In genomic region chr5:60522299-60522915, GRCh38 we compare ENCODE assay signal across 9 cellular contexts.
A peak's percentile ranks its signal among the peaks of the same experiment; 100 is the strongest.
DNase-seq lines count a peak whose midpoint lies in the region; ATAC-seq, FAIRE-seq and TF ChIP-seq lines count a peak whose summit lies in the region.
"Had no signal": no experiment of that assay in that cellular context is flagged by ENCODE, and none has a peak within 500 bp of the region (broad histone marks: within the 10 kb centered on the region; RNA-seq: fewer than 3 reads in every experiment).

No MANE protein-coding gene starts in this region.

- intact Hi-C loops in CD4-positive, alpha-beta T cell (cut with DNase I, micrococcal nuclease) = no loop called here

- ATAC-seq in GM21723 (IDR thresholded peaks at IDR 0.05; ENCODE audit: unreplicated experiment) = peak; percentile 82
- ATAC-seq in HG03575 (IDR thresholded peaks at IDR 0.05; ENCODE audit: extremely low read depth, insufficient number of reproducible peaks, low FRiP score, unreplicated experiment) = peak; percentile 82
- no peak for ATAC-seq in CD4-positive, alpha-beta T cell (ENCODE audit: poor library complexity)

- FAIRE-seq in GM18507 (lab: Jason Lieb, UNC) = no peak

- no peak overlapping the region for H3K27ac ChIP-seq in CD4-positive, alpha-beta T cell (ENCODE audit: low read depth, low read length)

- no peak for TF ChIP-seq CTCF in CD4-positive, alpha-beta T cell (IDR thresholded peaks at IDR 0.05)

- H3K4me3 Mint-ChIP-seq in CD4-positive, alpha-beta T cell = no peak overlapping the region

- H3K27me3 ChIP-seq in CD4-positive, alpha-beta T cell (ENCODE audit: control insufficient read depth, insufficient read depth, low read length) = no peaks in the 10 kb centered on the region

- CTCF ChIA-PET in CD4-positive, alpha-beta T cell (lab: Charles Lee) = no interaction called here

- H3K27ac Mint-ChIP-seq in CD4-positive, alpha-beta T cell = no peak overlapping the region

- POLR2A ChIA-PET in CD4-positive, alpha-beta T cell (lab: Charles Lee) = no interaction called here

- H3K36me3 Mint-ChIP-seq in CD4-positive, alpha-beta T cell (ENCODE audit: low read depth) = no peaks in the 10 kb centered on the region

- peak; percentile 20 for DNase-seq in GM18507 (ENCODE audit: extremely low spot score, insufficient read length, low read depth)
- peak; percentile 12 for DNase-seq in kidney tubule cell (ENCODE audit: low spot score)
- DNase-seq in CD4-positive, alpha-beta T cell = no peak
- DNase-seq in hypothalamus (lab: John Stamatoyannopoulos, UW) = no peak
- no peak for DNase-seq in activated naive CD4-positive, alpha-beta T cell treated with Interleukin-2 at 50 U/mL for 16 hours
- DNase-seq in NCI-H1930 (lab: John Stamatoyannopoulos, UW) = no peak
- DNase-seq: SIG-M5 had no signal

- no peaks in the 10 kb centered on the region for H3K9me3 Mint-ChIP-seq in CD4-positive, alpha-beta T cell

- H3K9me3 ChIP-seq in CD4-positive, alpha-beta T cell (ENCODE audit: control insufficient read depth, low read length) = no peaks in the 10 kb centered on the region

- no peaks in the 10 kb centered on the region for H3K4me1 Mint-ChIP-seq in CD4-positive, alpha-beta T cell (ENCODE audit: low read depth)

- peaks cover 14% of the 10 kb centered on the region for H3K27me3 Mint-ChIP-seq in CD4-positive, alpha-beta T cell

Comparison
In these comparisons a context has a peak if more than half of its experiments do, and no peak if none do; other contexts are left out.
1. DNase-seq: peak in GM18507 (single experiment) and kidney tubule cell (single experiment); none in CD4-positive, alpha-beta T cell (0 of 10), hypothalamus (0 of 51), activated naive CD4-positive, alpha-beta T cell treated with Interleukin-2 at 50 U/mL for 16 hours (single experiment) and NCI-H1930 (0 of 2).